Comparison of ENCODE assay signal across 8 cellular contexts in genomic region chr3:126389112-126389791, GRCh38. TPM values are rescaled to one million over a fixed set of nuclear protein-coding genes. Genes with fewer than 3 reads are reported as not detected.
A peak's percentile ranks its signal among the peaks of the same experiment; 100 is the strongest.
DNase-seq lines count a peak whose midpoint lies in the region; ATAC-seq, FAIRE-seq and TF ChIP-seq lines count a peak whose summit lies in the region.

No MANE protein-coding gene starts in this region.

- no peaks in the 10 kb centered on the region for H3K27me3 ChIP-seq in ascending aorta
- H3K27me3 ChIP-seq in right atrium auricular region, result no peaks in the 10 kb centered on the region

- no peaks in the 10 kb centered on the region for H3K9me3 ChIP-seq in ascending aorta
- no peaks in the 10 kb centered on the region for H3K9me3 ChIP-seq in right atrium auricular region

- peak; percentile 96 to 99 (median 97) for TF ChIP-seq CTCF in ascending aorta (IDR thresholded peaks at IDR 0.05)
- peak; percentile 93 to 100 for TF ChIP-seq CTCF in right atrium auricular region (IDR thresholded peaks at IDR 0.05)

- H3K4me1 ChIP-seq in ascending aorta (peaks cover 4 to 6% of the 10 kb centered on the region in 2 donors), right atrium auricular region (peaks cover 0 to 8% of the 10 kb centered on the region in 2 donors)

- FAIRE-seq in HTR-8/SVneo (lab: Jason Lieb, UNC) (peak; percentile 72), RCC 7860 (lab: Jason Lieb, UNC) (no peak)

- no peaks in the 10 kb centered on the region for H3K36me3 ChIP-seq in ascending aorta
- no peaks in the 10 kb centered on the region for H3K36me3 ChIP-seq in right atrium auricular region

- H3K4me3 ChIP-seq in ascending aorta, result peak overlapping the region; percentile 39 to 61
- H3K4me3 ChIP-seq in right atrium auricular region, result peak overlapping the region in 1 of 2 donors; percentile 45

- DNase-seq in AG08395 (ENCODE audit: low spot score), result peak; percentile 84
- DNase-seq in HTR-8/SVneo (ENCODE audit: insufficient read length, low spot score), result peak; percentile 72
- peak; percentile 11 for DNase-seq in RCC 7860 (ENCODE audit: low spot score)
- DNase-seq in ascending aorta (ENCODE audit: low spot score in 2 of 2), result peak; percentile 82 to 98
- peak; percentile 99 for DNase-seq in right atrium auricular region (ENCODE audit: low spot score)
- DNase-seq in pons (ENCODE audit: low spot score), result peak; percentile 91

- intact Hi-C loops in ascending aorta (cut with DNase I), result loop anchor here (1.0 to 5.0 kb wide), 7 partner anchors 31 to 255 kb away; partner anchors contain the start of gene ALDH1L1

- ATAC-seq in GM18511 (IDR thresholded peaks at IDR 0.05; ENCODE audit: unreplicated experiment) (peak; percentile 60), GM18858 (IDR thresholded peaks at IDR 0.05; ENCODE audit: unreplicated experiment) (no peak)

- peak overlapping the region; percentile 90 to 93 for H3K27ac ChIP-seq in ascending aorta
- H3K27ac ChIP-seq in right atrium auricular region, result peak overlapping the region; percentile 84 to 87

RNA-seq across cellular contexts. Expression of gene CFAP100, which starts 5.5 kb away (rescaled TPM):
- total RNA-seq in ascending aorta (not detected), right atrium auricular region (not detected)

RNA-seq across cellular contexts. Expression of gene KLF15, which starts 32.0 kb away (rescaled TPM):
- total RNA-seq in ascending aorta (74.0 TPM), right atrium auricular region (10 to 100 TPM; 43.4 to 55.1 TPM)

Comparison
In these comparisons a context has a peak if more than half of its experiments do, and no peak if none do; other contexts are left out.
1. DNase-seq: peak in every context shown above with its lines; median percentile 99 in right atrium auricular region; 91 in pons; 90 in ascending aorta; 84 in AG08395; 72 in HTR-8/SVneo; 11 in RCC 7860.